8 cellular contexts compared by ENCODE assay signal in the genomic region with DNA sequence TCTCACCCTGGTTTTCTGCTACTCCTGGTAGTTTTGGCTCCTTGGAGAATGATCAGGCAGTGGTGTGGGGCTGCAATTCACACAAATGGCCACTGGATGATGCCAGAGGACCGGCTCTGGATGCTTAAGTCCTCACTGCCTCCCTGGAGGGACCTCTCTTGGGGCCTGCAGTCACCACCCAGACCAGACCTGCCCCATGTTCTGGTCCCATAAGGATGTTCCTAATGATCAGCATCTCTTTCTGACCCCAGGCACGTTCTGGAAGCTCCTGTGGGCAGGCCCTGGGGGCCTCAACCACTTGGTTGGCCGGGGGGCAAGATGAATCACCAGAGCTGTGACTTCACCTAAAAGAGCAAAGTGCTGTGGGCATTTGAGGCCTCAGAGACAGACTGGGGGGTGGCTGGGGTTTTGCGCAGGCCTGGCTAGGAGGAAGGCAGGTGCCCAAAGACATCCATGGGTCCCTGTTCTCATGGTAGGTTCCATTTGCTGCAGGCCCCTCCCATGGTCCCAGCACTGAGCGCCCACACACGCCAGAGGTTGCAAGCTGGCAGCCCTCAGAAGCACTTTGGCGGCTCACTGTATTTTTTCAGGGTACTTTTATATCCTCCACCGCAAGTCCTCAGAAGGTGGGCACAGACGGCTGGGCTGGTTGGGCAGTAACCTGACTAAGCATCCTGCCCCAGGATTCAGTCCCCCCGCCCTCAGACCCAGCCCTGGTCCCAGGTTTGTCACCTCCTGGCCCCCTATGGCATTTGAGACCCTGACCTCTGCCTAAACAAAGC. TPM values are rescaled to one million over a fixed set of nuclear protein-coding genes. Genes with fewer than 3 reads are reported as not detected.
DNase-seq lines count a peak whose midpoint lies in the region; ATAC-seq and TF ChIP-seq lines count a peak whose summit lies in the region.

No MANE protein-coding gene starts in this region.

- no peak overlapping the region for H3K4me2 ChIP-seq in Loucy (ENCODE audit: low read depth, low read length, poor library complexity, severe bottlenecking)

- H3K4me3 Mint-ChIP-seq in activated T-helper 2 cell treated with anti-CD3 and anti-CD28 coated beads, Interferon-gamma antibody, Interleukin-2, Interleukin-4, amounts not matched to agents 10 μg/mL and 5 μg/mL and 100 μg/mL, durations not matched to agents 14 hours and 24 hours and 36 hours (ENCODE audit: low read depth) = no peak overlapping the region

- no peaks in the 10 kb centered on the region for H3K36me3 ChIP-seq in Loucy (ENCODE audit: insufficient read depth, low read length)

- TF ChIP-seq CTCF in Loucy (conservative IDR thresholded peaks at IDR 0.05; ENCODE audit: low read length) = peak; percentile 100
- TF ChIP-seq CTCF in RWPE1 (conservative IDR thresholded peaks at IDR 0.05; ENCODE audit: low read depth) = peak; percentile 99
- TF ChIP-seq CTCF in foreskin fibroblast (IDR thresholded peaks at IDR 0.05; ENCODE audit: low read depth, low read length) = peak; percentile 100

- no peaks in the 10 kb centered on the region for H3F3A ChIP-seq in Loucy (ENCODE audit: low read depth)

- H3K4me1 Mint-ChIP-seq in activated T-helper 2 cell treated with anti-CD3 and anti-CD28 coated beads, Interferon-gamma antibody, Interleukin-2, Interleukin-4, amounts not matched to agents 10 μg/mL and 5 μg/mL and 100 μg/mL, durations not matched to agents 14 hours and 24 hours and 36 hours (ENCODE audit: low read depth) = no peaks in the 10 kb centered on the region

- DNase-seq in Daoy (ENCODE audit: low read depth) = peak; percentile 85
- DNase-seq in RWPE1 (ENCODE audit: low spot score) = peak; percentile 80
- DNase-seq in activated T-helper 2 cell treated with anti-CD3 and anti-CD28 coated beads, Interferon-gamma antibody, Interleukin-2, Interleukin-4, amounts not matched to agents 10 μg/mL and 5 μg/mL and 100 μg/mL, durations not matched to agents 14 hours and 24 hours and 36 hours (ENCODE audit: low spot score) = peak; percentile 52
- peak; percentile 70 to 91 for DNase-seq in foreskin fibroblast
- peak; percentile 54 for DNase-seq in non-pigmented ciliary epithelial cell (ENCODE audit: low read depth)
- peak; percentile 95 for DNase-seq in superior temporal gyrus (ENCODE audit: extremely low spot score)

- H3K27ac ChIP-seq in RWPE1 = no peak overlapping the region

- H3K79me2 ChIP-seq in Loucy (ENCODE audit: insufficient read depth, low read length) = no peaks in the 10 kb centered on the region

- POLR2A ChIA-PET in RWPE1 (lab: Yijun Ruan, JAX; ENCODE audit: low non-redundant PET) = no interaction called here

- H3K9me3 ChIP-seq in Loucy (ENCODE audit: insufficient read depth, low read depth, low read length) = peaks cover 8% of the 10 kb centered on the region; the same call in 1 of the 2 replicates

- H3K27ac Mint-ChIP-seq in activated T-helper 2 cell treated with anti-CD3 and anti-CD28 coated beads, Interferon-gamma antibody, Interleukin-2, Interleukin-4, amounts not matched to agents 10 μg/mL and 5 μg/mL and 100 μg/mL, durations not matched to agents 14 hours and 24 hours and 36 hours = no peak overlapping the region

- no peaks in the 10 kb centered on the region for H4K20me1 ChIP-seq in Loucy (ENCODE audit: insufficient read depth, low read length, poor library complexity, severe bottlenecking)

- H2AFZ ChIP-seq in Loucy (ENCODE audit: low read length) = peak overlapping the region; percentile 71

- no peak for ATAC-seq in HG03432 (IDR thresholded peaks at IDR 0.05; ENCODE audit: unreplicated experiment)

- peak overlapping the region; percentile 19 for H3K9ac ChIP-seq in Loucy (ENCODE audit: low read depth, low read length, poor library complexity, severe bottlenecking)

- peaks cover 21% of the 10 kb centered on the region for H3K27me3 Mint-ChIP-seq in activated T-helper 2 cell treated with anti-CD3 and anti-CD28 coated beads, Interferon-gamma antibody, Interleukin-2, Interleukin-4, amounts not matched to agents 10 μg/mL and 5 μg/mL and 100 μg/mL, durations not matched to agents 14 hours and 24 hours and 36 hours (ENCODE audit: low read depth)

- CTCF ChIA-PET in RWPE1 (lab: Yijun Ruan, JAX) = interaction anchor here (0.6 to 0.9 kb wide), 7 partner anchors 10 to 286 kb away, joined by 3 to 7 read pairs (median 3); a partner anchor contains a TSS

- intact Hi-C loops in activated T-helper 2 cell treated with anti-CD3 and anti-CD28 coated beads, Interferon-gamma antibody, Interleukin-2, Interleukin-4, amounts not matched to agents 10 μg/mL and 5 μg/mL and 100 μg/mL, durations not matched to agents 14 hours and 24 hours and 36 hours (cut with micrococcal nuclease) = loop anchor here (1.0 kb wide), 2 partner anchors 84 to 286 kb away; no protein-coding TSS in a partner anchor

- H3K4me1 ChIP-seq in Loucy (ENCODE audit: insufficient read depth, low read length, poor library complexity, severe bottlenecking) = peaks cover 9% of the 10 kb centered on the region

- no peak overlapping the region for H3K4me3 ChIP-seq in Loucy (ENCODE audit: low read length, poor library complexity, severe bottlenecking)
- H3K4me3 ChIP-seq in foreskin fibroblast (ENCODE audit: low read depth in 1 of 2, low read length in 2 of 2) = no peak overlapping the region

- no peaks in the 10 kb centered on the region for H3K36me3 Mint-ChIP-seq in activated T-helper 2 cell treated with anti-CD3 and anti-CD28 coated beads, Interferon-gamma antibody, Interleukin-2, Interleukin-4, amounts not matched to agents 10 μg/mL and 5 μg/mL and 100 μg/mL, durations not matched to agents 14 hours and 24 hours and 36 hours (ENCODE audit: low read depth)

- H3K9me3 Mint-ChIP-seq in activated T-helper 2 cell treated with anti-CD3 and anti-CD28 coated beads, Interferon-gamma antibody, Interleukin-2, Interleukin-4, amounts not matched to agents 10 μg/mL and 5 μg/mL and 100 μg/mL, durations not matched to agents 14 hours and 24 hours and 36 hours = peaks cover 7% of the 10 kb centered on the region

- no peaks in the 10 kb centered on the region for H3K27me3 ChIP-seq in Loucy (ENCODE audit: insufficient read depth, low read length, poor library complexity, severe bottlenecking)

- H3K9me2 ChIP-seq in Loucy (replicated peaks; ENCODE audit: low read depth, low read length) = no peaks in the 10 kb centered on the region

RNA-seq across cellular contexts. Expression of a gene that starts 53.2 kb away (rescaled TPM):
- total RNA-seq in Daoy (2014; rRNA removed; shearing (Covaris generic)) = 2.7 and 4.2 TPM in 2 replicates
- total RNA-seq in activated T-helper 2 cell treated with anti-CD3 and anti-CD28 coated beads, Interferon-gamma antibody, Interleukin-2, Interleukin-4, amounts not matched to agents 10 μg/mL and 5 μg/mL and 100 μg/mL, durations not matched to agents 14 hours and 24 hours and 36 hours = 8.1 and 9.5 TPM in 2 replicates
